In genomic region chr11:9319377-9319941, GRCh38 we compare ENCODE assay signal across 1 cellular context.
TF ChIP-seq lines count a peak whose summit lies in the region.
"Not testable (repeated sequence)": the region's sequence is repeated elsewhere in the genome, so short reads cannot be mapped to it uniquely, and the experiment has no call there.

No MANE protein-coding gene starts in this region.

TF ChIP-seq in K562, 482 proteins besides CTCF, POLR2A, EP300 and RAD21 (continued from another document and continues in another):
- TF ChIP-seq ZNF740 (CRISPR knock-in tag; IDR thresholded peaks at IDR 0.05) = not testable (repeated sequence)
- TF ChIP-seq ZNF740 (tag; IDR thresholded peaks at IDR 0.05) (peak in 1 of 2 experiments; percentile 95; a peak in 2 of 4 replicates), ZNF175 (CRISPR knock-in tag; IDR thresholded peaks at IDR 0.05; ENCODE audit: low read depth) (peak; percentile 78; the same call in 1 of the 2 replicates), OTX1 (CRISPR knock-in tag; IDR thresholded peaks at IDR 0.05) (0 out of 2 replicates have a peak, but pooled peaks have one; percentile 29), ZNF23 (CRISPR knock-in tag; IDR thresholded peaks at IDR 0.05) (peak; percentile 74), MAX (CRISPR knock-in tag; IDR thresholded peaks at IDR 0.05) (peak; percentile 71), VEZF1 (CRISPR knock-in tag; IDR thresholded peaks at IDR 0.05) (peak; percentile 40), CLOCK (CRISPR knock-in tag; IDR thresholded peaks at IDR 0.05; ENCODE audit: borderline replicate concordance) (peak; percentile 35; the same call in 1 of the 2 replicates), ZBTB34 (CRISPR knock-in tag; IDR thresholded peaks at IDR 0.05) (0 out of 2 replicates have a peak, but pooled peaks have one; percentile 73), ZNF76 (CRISPR knock-in tag; IDR thresholded peaks at IDR 0.05; ENCODE audit: borderline replicate concordance) (peak; percentile 90), MECOM (CRISPR knock-in tag; IDR thresholded peaks at IDR 0.05) (peak; percentile 93), CREB3 (tag; conservative IDR thresholded peaks at IDR 0.05; ENCODE audit: low read depth) (peak; percentile 98), IFI16 (CRISPR knock-in tag; IDR thresholded peaks at IDR 0.05) (peak; percentile 83), MAZ (CRISPR knock-in tag; conservative IDR thresholded peaks at IDR 0.05 in 1 of 2, IDR thresholded peaks at IDR 0.05 in 1 of 2) (peak in 1 of 2 experiments; percentile 83; a peak in 2 of 4 replicates), KLF10 (CRISPR knock-in tag; IDR thresholded peaks at IDR 0.05) (0 out of 2 replicates have a peak, but pooled peaks have one; percentile 28), PKNOX1 (IDR thresholded peaks at IDR 0.05) (peak; percentile 64), ZNF717 (CRISPR knock-in tag; IDR thresholded peaks at IDR 0.05) (0 out of 2 replicates have a peak, but pooled peaks have one; percentile 59), TEAD1 (CRISPR knock-in tag; IDR thresholded peaks at IDR 0.05) (peak in 1 of 2 experiments; percentile 88; a peak in 2 of 4 replicates), ZNF79 (CRISPR knock-in tag; IDR thresholded peaks at IDR 0.05; ENCODE audit: low read depth) (peak; percentile 81), THRB (CRISPR knock-in tag; conservative IDR thresholded peaks at IDR 0.05) (peak; percentile 71; the same call in 1 of the 2 replicates), MBD1 (CRISPR knock-in tag; IDR thresholded peaks at IDR 0.05) (0 out of 2 replicates have a peak, but pooled peaks have one; percentile 54), ZNF3 (CRISPR knock-in tag; IDR thresholded peaks at IDR 0.05) (0 out of 2 replicates have a peak, but pooled peaks have one; percentile 26), ERF (CRISPR knock-in tag; IDR thresholded peaks at IDR 0.05) (peak; percentile 85; the same call in 1 of the 2 replicates), ZNF584 (CRISPR knock-in tag; IDR thresholded peaks at IDR 0.05; ENCODE audit: low read depth) (peak; percentile 84), ZKSCAN8 (CRISPR knock-in tag; IDR thresholded peaks at IDR 0.05) (0 out of 2 replicates have a peak, but pooled peaks have one; percentile 73), ZNF592 (IDR thresholded peaks at IDR 0.05) (peak; percentile 100), HBP1 (CRISPR knock-in tag; IDR thresholded peaks at IDR 0.05) (0 out of 2 replicates have a peak, but pooled peaks have one; percentile 58), HDAC8 (tag; IDR thresholded peaks at IDR 0.05) (peak; percentile 96), MTA3 (IDR thresholded peaks at IDR 0.05; ENCODE audit: borderline replicate concordance) (0 out of 2 replicates have a peak, but pooled peaks have one; percentile 61), ATF7 (IDR thresholded peaks at IDR 0.05) (0 out of 2 replicates have a peak, but pooled peaks have one; percentile 17)
